Comparison of ENCODE assay signal across 9 cellular contexts in genomic region chr12:57101892-57102695, GRCh38. TPM values are rescaled to one million over a fixed set of nuclear protein-coding genes. Genes with fewer than 3 reads are reported as not detected.
A peak's percentile ranks its signal among the peaks of the same experiment; 100 is the strongest.
DNase-seq lines count a peak whose midpoint lies in the region; ATAC-seq, FAIRE-seq and TF ChIP-seq lines count a peak whose summit lies in the region.
"Had no signal": no experiment of that assay in that cellular context is flagged by ENCODE, and none has a peak within 500 bp of the region (broad histone marks: within the 10 kb centered on the region; RNA-seq: fewer than 3 reads in every experiment).

No MANE protein-coding gene starts in this region.

- no peak overlapping the region for H4K8ac ChIP-seq in IMR-90 (ENCODE audit: low read depth in 2 of 2, low read length in 2 of 2)

- H3K9me1 ChIP-seq in IMR-90 (ENCODE audit: insufficient read depth, low read length): peaks cover 14% of the 10 kb centered on the region

- H3K9me3 Mint-ChIP-seq in CD4-positive, alpha-beta memory T cell: peaks cover 0 to 3% (median 0%) of the 10 kb centered on the region in 8 donors
- H3K9me3 Mint-ChIP-seq in naive B cell: no peaks in the 10 kb centered on the region

- H4K91ac ChIP-seq in IMR-90 (ENCODE audit: insufficient read depth, low read depth, low read length): no peak overlapping the region

- H3K27me3 ChIP-seq in CD4-positive, alpha-beta memory T cell (ENCODE audit: insufficient read depth, low read length): no peaks in the 10 kb centered on the region
- H3K27me3 ChIP-seq in IMR-90 (ENCODE audit: control insufficient read depth, insufficient read depth, low read length) (no peaks in the 10 kb centered on the region), GM12878 (replicated peaks in 1 of 2; ENCODE audit: control insufficient read depth in 2 of 2, insufficient read depth in 2 of 2, low read length in 1 of 2) (no peaks in the 10 kb centered on the region)

- H3K4me3 ChIP-seq in CD4-positive, alpha-beta memory T cell (ENCODE audit: low read length in 2 of 2): no peak overlapping the region
- H3K4me3 ChIP-seq in IMR-90 (ENCODE audit: insufficient read depth, low read depth, low read length) (no peak overlapping the region), GM12878 (no peak overlapping the region)

- no peak overlapping the region for H2AK5ac ChIP-seq in IMR-90 (ENCODE audit: low read depth, low read length)

- H3K9me3 ChIP-seq in CD4-positive, alpha-beta memory T cell (ENCODE audit: control insufficient read depth in 1 of 2, low read length in 2 of 2): no peaks in the 10 kb centered on the region
- H3K9me3 ChIP-seq in IMR-90 (ENCODE audit: control insufficient read depth, insufficient read depth, low read length) (no peaks in the 10 kb centered on the region), GM12878 (replicated peaks; ENCODE audit: control insufficient read depth, insufficient read depth, low read length) (no peaks in the 10 kb centered on the region)

- peaks cover 43 to 79% of the 10 kb centered on the region in 2 donors for H3K36me3 Mint-ChIP-seq in CD4-positive, alpha-beta memory T cell
- H3K36me3 Mint-ChIP-seq in naive B cell: peaks cover 0 to 28% of the 10 kb centered on the region in 2 donors

- H2AK9ac ChIP-seq in IMR-90 (replicated peaks; ENCODE audit: low read depth, low read length, poor library complexity): peak overlapping the region; percentile 38

- dilution Hi-C loops in IMR-90 (cut with HindIII; ENCODE audit: low sequenced_read_pairs, unreplicated experiment): no loop called here

- no peak overlapping the region for H3K56ac ChIP-seq in IMR-90 (ENCODE audit: extremely low read depth, insufficient read depth, low read length)

- H2BK15ac ChIP-seq in IMR-90 (ENCODE audit: low read depth, low read length): no peak overlapping the region

- H3K36me3 ChIP-seq in CD4-positive, alpha-beta memory T cell (ENCODE audit: insufficient read depth, low read length): peaks cover 68% of the 10 kb centered on the region
- H3K36me3 ChIP-seq in IMR-90 (ENCODE audit: control insufficient read depth, insufficient read depth, low read length) (peaks cover 62% of the 10 kb centered on the region), GM12878 (ENCODE audit: control insufficient read depth in 2 of 2, insufficient read depth in 2 of 2, low read length in 1 of 2) (peaks cover 26 to 30% of the 10 kb centered on the region in 2 experiments)

- peaks cover 10% of the 10 kb centered on the region; the same call in 1 of the 2 replicates for H4K20me1 ChIP-seq in IMR-90 (ENCODE audit: insufficient read depth, low read length)
- H4K20me1 ChIP-seq in GM12878 (ENCODE audit: control insufficient read depth, insufficient read depth): no peaks in the 10 kb centered on the region

- no peak for DNase-seq in CD4-positive, alpha-beta memory T cell
- DNase-seq in IMR-90 (peak; percentile 52), GM12878 (ENCODE audit: low read depth, low spot score) (no peak), naive B cell (no peak), urothelium cell line (ENCODE audit: low spot score) (no peak)
- DNase-seq: NCI-H1694 treated with DMSO at 0.1 percent for 48 hours had no signal

- no peak overlapping the region for H2AFZ ChIP-seq in IMR-90 (replicated peaks; ENCODE audit: low read length, poor library complexity)
- H2AFZ ChIP-seq in GM12878 (ENCODE audit: control insufficient read depth, low read depth, low read length): no peak overlapping the region

- no peak overlapping the region for H3K4me3 Mint-ChIP-seq in CD4-positive, alpha-beta memory T cell
- H3K4me3 Mint-ChIP-seq in naive B cell: peak overlapping the region in 2 of 8 donors; percentile 25 to 60

- H3K27ac Mint-ChIP-seq in CD4-positive, alpha-beta memory T cell: peak overlapping the region in 6 of 7 donors; percentile 43 to 66 (median 56)
- peak overlapping the region in 5 of 6 donors; percentile 14 to 86 (median 60) for H3K27ac Mint-ChIP-seq in naive B cell

- CTCF ChIA-PET in CD4-positive, alpha-beta memory T cell (lab: Charles Lee; ENCODE audit: partially characterized antibody): interaction anchor here (0.8 kb wide), 1 partner anchor 33 kb away, joined by 3 read pairs; no protein-coding TSS in a partner anchor
- CTCF ChIA-PET in IMR-90 (lab: Yijun Ruan, JAX): no interaction called here
- CTCF ChIA-PET in GM12878 (lab: Yijun Ruan, JAX): interaction anchor here (0.7 to 11.7 kb wide), 3 partner anchors 10 to 35 kb away, joined by 3 to 458 read pairs (median 4); no protein-coding TSS in a partner anchor

- peaks cover 9% of the 10 kb centered on the region for H3K4me1 ChIP-seq in CD4-positive, alpha-beta memory T cell (ENCODE audit: insufficient read depth, low read length)
- peaks cover 3% of the 10 kb centered on the region for H3K4me1 ChIP-seq in IMR-90 (ENCODE audit: control insufficient read depth, insufficient read depth, low read length)
- no peaks in the 10 kb centered on the region; the same call in 1 of the 2 replicates for H3K4me1 ChIP-seq in GM12878 (ENCODE audit: control insufficient read depth, insufficient read depth, low read length)

- H3K27ac ChIP-seq in CD4-positive, alpha-beta memory T cell (ENCODE audit: low read depth, low read length): peak overlapping the region; percentile 8
- H3K27ac ChIP-seq in IMR-90 (ENCODE audit: insufficient read depth, low read length) (no peak overlapping the region), GM12878 (ENCODE audit: control insufficient read depth, insufficient read depth) (no peak overlapping the region)

- RAD21 ChIA-PET in GM12878 (lab: Charles Lee; ENCODE audit: unreplicated experiment): no interaction called here

- no peak overlapping the region for H2BK20ac ChIP-seq in IMR-90 (ENCODE audit: low read depth, low read length)

- no peak for FAIRE-seq in GM12878 (lab: Jason Lieb, UNC)
- no peak for FAIRE-seq in urothelium cell line (lab: Jason Lieb, UNC)

- no peak overlapping the region for H2BK5ac ChIP-seq in IMR-90 (ENCODE audit: low read depth, low read length, poor library complexity, severe bottlenecking)

- H3K14ac ChIP-seq in IMR-90 (replicated peaks; ENCODE audit: low read depth, low read length): no peak overlapping the region

- SMC1A ChIA-PET in GM12878 (lab: Charles Lee; ENCODE audit: uncharacterized antibody, unreplicated experiment): no interaction called here

- WGBS in IMR-90 (ENCODE audit: extremely low coverage in 2 of 2, insufficient read length in 1 of 2), 2 experiments: no CpG with 5 or more reads among the region's 15 CpGs
- 87% methylated on average over 15 of the region's 15 CpGs for WGBS in GM12878 (ENCODE audit: insufficient coverage, insufficient replicate concordance, low lambda C conversion rate, missing lambda C conversion rate)

- peak overlapping the region; percentile 36; the same call in 1 of the 2 replicates for H3K23ac ChIP-seq in IMR-90 (ENCODE audit: low read depth, low read length)

- ATAC-seq in IMR-90 (ENCODE audit: low read depth): peak; percentile 32; the same call in 1 of the 2 replicates
- ATAC-seq in GM12878: peak; percentile 7; the same call in 1 of the 3 replicates
- no peak for ATAC-seq in naive B cell (ENCODE audit: low read depth in 2 of 2)
- no peak for ATAC-seq in GM18502 (IDR thresholded peaks at IDR 0.05; ENCODE audit: poor library complexity, unreplicated experiment)
- no peak for ATAC-seq in HG02981 (IDR thresholded peaks at IDR 0.05; ENCODE audit: unreplicated experiment)
- ATAC-seq in HG03025 (IDR thresholded peaks at IDR 0.05; ENCODE audit: low FRiP score, unreplicated experiment): no peak

- H2BK120ac ChIP-seq in IMR-90 (ENCODE audit: low read depth, low read length): no peak overlapping the region

- TF ChIP-seq CTCF in IMR-90 (conservative IDR thresholded peaks at IDR 0.05; ENCODE audit: low read depth, low read length) (no peak; the same call in 1 of the 2 replicates), GM12878 (IDR thresholded peaks at IDR 0.05 in 2 of 3, conservative IDR thresholded peaks at IDR 0.05 in 1 of 3; ENCODE audit: control insufficient read depth in 2 of 3, extremely low read depth in 1 of 3, insufficient read depth in 1 of 3, low read depth in 3 of 3, low read length in 3 of 3) (no peak)

- no peak overlapping the region for H3K18ac ChIP-seq in IMR-90 (ENCODE audit: low read depth, low read length)

- TF ChIP-seq POLR2A in IMR-90 (IDR thresholded peaks at IDR 0.05; ENCODE audit: low read depth, low read length): no peak
- 0 out of 2 replicates have a peak, but pooled peaks have one; percentile 21 for TF ChIP-seq POLR2A in GM12878 (IDR thresholded peaks at IDR 0.05; ENCODE audit: low read depth, low read length)

- no peaks in the 10 kb centered on the region for H3K27me3 Mint-ChIP-seq in CD4-positive, alpha-beta memory T cell
- no peaks in the 10 kb centered on the region for H3K27me3 Mint-ChIP-seq in naive B cell

- H3K4me2 ChIP-seq in IMR-90 (ENCODE audit: low read depth, low read length) (no peak overlapping the region), GM12878 (ENCODE audit: control insufficient read depth, insufficient read depth) (no peak overlapping the region)

- H3K79me1 ChIP-seq in IMR-90 (ENCODE audit: low read depth in 1 of 2, low read length in 2 of 2): peaks cover 0 to 28% of the 10 kb centered on the region in 2 experiments; a peak in 3 of 4 replicates

- no TSS peak for BruUV-seq in IMR-90 (replicated peaks; lab: Mats Ljungman, UMichigan)
- BruUV-seq in GM12878 (replicated peaks; lab: Mats Ljungman, UMichigan): no TSS peak

- no peak overlapping the region for H3K9ac ChIP-seq in IMR-90 (ENCODE audit: low read depth, low read length)
- H3K9ac ChIP-seq in GM12878 (ENCODE audit: control insufficient read depth, insufficient read depth, low read length): no peak overlapping the region

- POLR2A ChIA-PET in CD4-positive, alpha-beta memory T cell (lab: Charles Lee; ENCODE audit: partially characterized antibody): interaction anchor here (0.6 to 17.6 kb wide), 6 partner anchors 6 to 947 kb away, joined by 3 to 622 read pairs (median 16); partner anchors contain the start of genes NAB2, NEMP1 and STAT6
- POLR2A ChIA-PET in IMR-90 (lab: Charles Lee; ENCODE audit: unreplicated experiment): no interaction called here
- POLR2A ChIA-PET in GM12878 (lab: Charles Lee): interaction anchor here (0.7 to 0.8 kb wide), 2 partner anchors 8 to 576 kb away, joined by 3 to 4 read pairs; no protein-coding TSS in a partner anchor

- in situ Hi-C loops in IMR-90 (cut with MboI; ENCODE audit: low sequenced_read_pairs) (no loop called here), GM12878 (cut with MboI) (no loop called here)

- no peak for TF ChIP-seq RAD21 in IMR-90 (IDR thresholded peaks at IDR 0.05; ENCODE audit: low read length)
- no peak for TF ChIP-seq RAD21 in GM12878 (IDR thresholded peaks at IDR 0.05; ENCODE audit: insufficient read depth, low read depth, low read length)

- intact Hi-C loops in CD4-positive, alpha-beta memory T cell (cut with micrococcal nuclease): no loop called here
- intact Hi-C loops in IMR-90 (cut with micrococcal nuclease): no loop called here
- intact Hi-C loops in GM12878 (cut with micrococcal nuclease; ENCODE audit: unreplicated experiment): no loop called here

- H3K79me2 ChIP-seq in GM12878 (ENCODE audit: control insufficient read depth, insufficient read depth, low read length): no peaks in the 10 kb centered on the region; the same call in 1 of the 2 replicates

- TF ChIP-seq EP300 in GM12878 (IDR thresholded peaks at IDR 0.05; ENCODE audit: borderline replicate concordance in 1 of 2, control insufficient read depth in 1 of 2, low read depth in 2 of 2, low read length in 2 of 2): no peak

- H3K4ac ChIP-seq in IMR-90 (ENCODE audit: low read depth, low read length): 0 out of 2 replicates have a peak overlapping the region, but pooled peaks have one; percentile 10

- H4K5ac ChIP-seq in IMR-90 (ENCODE audit: low read depth, low read length): no peak overlapping the region

- peaks cover 5 to 10% (median 6%) of the 10 kb centered on the region in 4 donors for H3K4me1 Mint-ChIP-seq in CD4-positive, alpha-beta memory T cell
- peaks cover 30 to 42% (median 41%) of the 10 kb centered on the region in 3 donors for H3K4me1 Mint-ChIP-seq in naive B cell

RNA-seq across cellular contexts. Expression of gene STAT6, which starts 9.1 kb away (rescaled TPM):
- 100 to 1,000 TPM; 399 to 424 TPM for total RNA-seq in CD4-positive, alpha-beta memory T cell
- polyA plus RNA-seq in CD4-positive, alpha-beta memory T cell: 10 to 100 TPM; 78.4 to 91.7 TPM
- total RNA-seq in IMR-90 (2012; rRNA removed): 38.9 and 43.4 TPM in 2 replicates
- 88.8 and 96.9 TPM in 2 replicates for polyA plus RNA-seq in IMR-90 (2012; rRNA removed)
- 44.8 and 69.4 TPM in 2 replicates for polyA plus RNA-seq in IMR-90 (2012; cell fraction: cytosol; rRNA removed)
- polyA plus RNA-seq in IMR-90 (2012; cell fraction: nucleus; rRNA removed; ENCODE audit: low replicate concordance): 334 and 370 TPM in 2 replicates
- total RNA-seq in GM12878 (2013; cell fraction: nucleolus; rRNA removed): 219 and 234 TPM in 2 replicates
- total RNA-seq in GM12878 (2014; rRNA removed): 100 and 101 TPM in 2 replicates
- 79.0 and 79.9 TPM in 2 replicates for total RNA-seq in GM12878 (2014; rRNA removed; fragmentation: Illumina TruSeq; extraction: Trizol)
- 146 and 163 TPM in 2 replicates for total RNA-seq in GM12878 (2021)
- polyA plus RNA-seq in GM12878 (2011; ENCODE audit: low read depth): 92.2 TPM
- polyA plus RNA-seq in GM12878 (2011; rRNA removed): 107 and 176 TPM in 2 replicates
- polyA plus RNA-seq in GM12878 (2011; cell fraction: cytosol; rRNA removed): 210 and 211 TPM in 2 replicates
- polyA plus RNA-seq in GM12878 (2011; cell fraction: nucleus; rRNA removed): 576 and 633 TPM in 2 replicates
- polyA plus RNA-seq in GM12878 (2012): 137 and 138 TPM in 2 replicates
- polyA plus RNA-seq in GM12878 (2014; fragmentation: Illumina TruSeq; extraction: Trizol): 161 and 168 TPM in 2 replicates
- 10 to 100 TPM; 14.2 to 17.3 TPM for polyA plus RNA-seq in GM12878 (2014; fragmentation: Nextera tagmentation; extraction: Ambion mirVana)
- polyA plus RNA-seq in GM12878 (2014; rRNA removed): 153 and 157 TPM in 2 replicates
- 10 to 100 TPM; 61.0 to 63.3 TPM for polyA plus RNA-seq in GM12878 (2016; fragmentation: Nextera tagmentation; extraction: Ambion mirVana)
- 146 and 216 TPM in 2 replicates for polyA minus RNA-seq in GM12878 (2011; rRNA and poly(A)+ RNA removed)
- polyA minus RNA-seq in GM12878 (2011; cell fraction: cytosol; rRNA and poly(A)+ RNA removed): 57.9 and 72.7 TPM in 2 replicates
- polyA minus RNA-seq in GM12878 (2011; cell fraction: nucleus; rRNA and poly(A)+ RNA removed): 75.9 and 146 TPM in 2 replicates
- polyA plus RNA-seq in naive B cell (ENCODE audit: low read depth in 6 of 6): 100 to 1,000 TPM in 5 of 6 donors, 10 to 100 TPM in 1; 88.2 to 172 (median 159) TPM

RNA-seq across cellular contexts. Expression of gene NAB2, which starts 13.2 kb away (rescaled TPM):
- total RNA-seq in CD4-positive, alpha-beta memory T cell: 10 to 100 TPM; 17.5 to 19.5 TPM
- 1 to 10 TPM in 1 of 2 donors, under 1 TPM in 1; 0.41 to 1.8 TPM for polyA plus RNA-seq in CD4-positive, alpha-beta memory T cell
- total RNA-seq in IMR-90 (2012; rRNA removed) (68.3 and 68.8 TPM in 2 replicates), GM12878 (2014; rRNA removed) (28.4 and 30.1 TPM in 2 replicates), GM12878 (2014; rRNA removed; fragmentation: Illumina TruSeq; extraction: Trizol) (13.0 and 13.6 TPM in 2 replicates), GM12878 (2021) (28.2 and 28.5 TPM in 2 replicates)
- polyA plus RNA-seq in IMR-90 (2012; rRNA removed) (65.1 and 65.2 TPM in 2 replicates), GM12878 (2011; rRNA removed) (25.2 and 35.2 TPM in 2 replicates), GM12878 (2014; fragmentation: Illumina TruSeq; extraction: Trizol) (7.9 and 17.0 TPM in 2 replicates), GM12878 (2014; fragmentation: Nextera tagmentation; extraction: Ambion mirVana) (1 to 10 TPM in 1 of 2 experiments, under 1 TPM in 1; 0.35 to 1.0 TPM), GM12878 (2014; rRNA removed) (28.0 and 28.6 TPM in 2 replicates), GM12878 (2016; fragmentation: Nextera tagmentation; extraction: Ambion mirVana) (1 to 10 TPM; 3.6 to 5.8 TPM), naive B cell (ENCODE audit: low read depth in 6 of 6) (1 to 10 TPM in 5 of 6 donors, under 1 TPM in 1; 0.54 to 2.6 (median 1.6) TPM)
- polyA plus RNA-seq in IMR-90 (2012; cell fraction: cytosol; rRNA removed): 52.2 and 62.3 TPM in 2 replicates
- 73.8 and 87.3 TPM in 2 replicates for polyA plus RNA-seq in IMR-90 (2012; cell fraction: nucleus; rRNA removed; ENCODE audit: low replicate concordance)
- total RNA-seq in GM12878 (2013; cell fraction: nucleolus; rRNA removed): 27.9 and 30.3 TPM in 2 replicates
- 5.3 TPM for polyA plus RNA-seq in GM12878 (2011; ENCODE audit: low read depth)
- 36.4 and 44.0 TPM in 2 replicates for polyA plus RNA-seq in GM12878 (2011; cell fraction: cytosol; rRNA removed)
- 69.8 and 77.5 TPM in 2 replicates for polyA plus RNA-seq in GM12878 (2011; cell fraction: nucleus; rRNA removed)
- 11.5 and 17.8 TPM in 2 replicates for polyA plus RNA-seq in GM12878 (2012)
- 21.1 and 40.5 TPM in 2 replicates for polyA minus RNA-seq in GM12878 (2011; rRNA and poly(A)+ RNA removed)
- 14.6 and 15.7 TPM in 2 replicates for polyA minus RNA-seq in GM12878 (2011; cell fraction: cytosol; rRNA and poly(A)+ RNA removed)
- 17.3 and 27.7 TPM in 2 replicates for polyA minus RNA-seq in GM12878 (2011; cell fraction: nucleus; rRNA and poly(A)+ RNA removed)

RNA-seq across cellular contexts. Expression of gene NEMP1, which starts 23.5 kb away (rescaled TPM):
- 10 to 100 TPM; 27.2 TPM for total RNA-seq in CD4-positive, alpha-beta memory T cell
- 1 to 10 TPM; 4.6 to 6.5 TPM for polyA plus RNA-seq in CD4-positive, alpha-beta memory T cell
- total RNA-seq in IMR-90 (2012; rRNA removed) (10.9 and 14.7 TPM in 2 replicates), GM12878 (2014; rRNA removed) (19.7 and 22.6 TPM in 2 replicates), GM12878 (2014; rRNA removed; fragmentation: Illumina TruSeq; extraction: Trizol) (17.7 and 19.7 TPM in 2 replicates), GM12878 (2021) (20.7 and 20.8 TPM in 2 replicates)
- polyA plus RNA-seq in IMR-90 (2012; rRNA removed) (7.2 and 8.9 TPM in 2 replicates), GM12878 (2011; rRNA removed) (45.9 and 61.7 TPM in 2 replicates), GM12878 (2014; fragmentation: Illumina TruSeq; extraction: Trizol) (24.9 and 30.5 TPM in 2 replicates), GM12878 (2014; fragmentation: Nextera tagmentation; extraction: Ambion mirVana) (1 to 10 TPM; 4.0 to 4.7 TPM), GM12878 (2014; rRNA removed) (17.8 and 20.6 TPM in 2 replicates), GM12878 (2016; fragmentation: Nextera tagmentation; extraction: Ambion mirVana) (10 to 100 TPM; 18.2 to 20.0 TPM), naive B cell (ENCODE audit: low read depth in 6 of 6) (1 to 10 TPM; 3.9 to 7.1 (median 5.9) TPM)
- polyA plus RNA-seq in IMR-90 (2012; cell fraction: cytosol; rRNA removed): 1.2 and 2.3 TPM in 2 replicates
- 3.6 and 28.5 TPM in 2 replicates for polyA plus RNA-seq in IMR-90 (2012; cell fraction: nucleus; rRNA removed; ENCODE audit: low replicate concordance)
- 79.0 and 86.0 TPM in 2 replicates for total RNA-seq in GM12878 (2013; cell fraction: nucleolus; rRNA removed)
- 7.4 TPM for polyA plus RNA-seq in GM12878 (2011; ENCODE audit: low read depth)
- 18.3 and 22.3 TPM in 2 replicates for polyA plus RNA-seq in GM12878 (2011; cell fraction: cytosol; rRNA removed)
- 60.1 and 76.7 TPM in 2 replicates for polyA plus RNA-seq in GM12878 (2011; cell fraction: nucleus; rRNA removed)
- 9.3 and 14.8 TPM in 2 replicates for polyA plus RNA-seq in GM12878 (2012)
- 26.2 and 32.9 TPM in 2 replicates for polyA minus RNA-seq in GM12878 (2011; rRNA and poly(A)+ RNA removed)
- 6.3 and 7.0 TPM in 2 replicates for polyA minus RNA-seq in GM12878 (2011; cell fraction: cytosol; rRNA and poly(A)+ RNA removed)
- polyA minus RNA-seq in GM12878 (2011; cell fraction: nucleus; rRNA and poly(A)+ RNA removed): 13.1 and 14.1 TPM in 2 replicates

RNA-seq across cellular contexts. Expression of gene LRP1, which starts 26.2 kb away (rescaled TPM):
- 10 to 100 TPM in 1 of 2 experiments, 1 to 10 TPM in 1; 9.7 to 11.6 TPM for total RNA-seq in CD4-positive, alpha-beta memory T cell
- polyA plus RNA-seq in CD4-positive, alpha-beta memory T cell: under 1 TPM in 1 of 2 donors, not detected in 1; 0.38 TPM
- total RNA-seq in IMR-90 (2012; rRNA removed) (73.1 and 75.5 TPM in 2 replicates), GM12878 (2014; rRNA removed) (under 0.01 and 0.05 TPM in 2 replicates), GM12878 (2014; rRNA removed; fragmentation: Illumina TruSeq; extraction: Trizol) (0.05 and 0.18 TPM in 2 replicates), GM12878 (2021) (0.93 and 1.1 TPM in 2 replicates)
- polyA plus RNA-seq in IMR-90 (2012; rRNA removed) (142 and 155 TPM in 2 replicates), GM12878 (2011; rRNA removed) (0.24 TPM in 2 replicates), GM12878 (2014; fragmentation: Illumina TruSeq; extraction: Trizol) (0.03 and 0.07 TPM in 2 replicates), GM12878 (2014; fragmentation: Nextera tagmentation; extraction: Ambion mirVana) (not detected), GM12878 (2014; rRNA removed) (0.09 and 0.29 TPM in 2 replicates), GM12878 (2016; fragmentation: Nextera tagmentation; extraction: Ambion mirVana) (under 1 TPM; 0.23 to 0.28 TPM), naive B cell (ENCODE audit: low read depth in 6 of 6) (under 1 TPM in 3 of 6 donors, not detected in 3; 0.04 to 0.55 (median 0.09) TPM)
- polyA plus RNA-seq in IMR-90 (2012; cell fraction: cytosol; rRNA removed): 119 and 250 TPM in 2 replicates
- polyA plus RNA-seq in IMR-90 (2012; cell fraction: nucleus; rRNA removed; ENCODE audit: low replicate concordance): 252 and 565 TPM in 2 replicates
- 6.0 and 6.8 TPM in 2 replicates for total RNA-seq in GM12878 (2013; cell fraction: nucleolus; rRNA removed)
- 0.51 TPM for polyA plus RNA-seq in GM12878 (2011; ENCODE audit: low read depth)
- 0.48 and 0.57 TPM in 2 replicates for polyA plus RNA-seq in GM12878 (2011; cell fraction: cytosol; rRNA removed)
- polyA plus RNA-seq in GM12878 (2011; cell fraction: nucleus; rRNA removed): 2.5 and 3.3 TPM in 2 replicates
- 1.2 and 1.4 TPM in 2 replicates for polyA plus RNA-seq in GM12878 (2012)
- 1.8 TPM in 2 replicates for polyA minus RNA-seq in GM12878 (2011; rRNA and poly(A)+ RNA removed)
- 2.2 and 3.1 TPM in 2 replicates for polyA minus RNA-seq in GM12878 (2011; cell fraction: cytosol; rRNA and poly(A)+ RNA removed)
- 1.6 and 3.1 TPM in 2 replicates for polyA minus RNA-seq in GM12878 (2011; cell fraction: nucleus; rRNA and poly(A)+ RNA removed)

RNA-seq across cellular contexts. Expression of gene LRP1-AS, which starts 45.3 kb away (rescaled TPM):
- total RNA-seq in CD4-positive, alpha-beta memory T cell: not detected
- polyA plus RNA-seq in CD4-positive, alpha-beta memory T cell: not detected
- not detected in 2 replicates for total RNA-seq in IMR-90 (2012; rRNA removed)
- polyA plus RNA-seq in IMR-90 (2012; rRNA removed): not detected in 2 replicates
- not detected in 2 replicates for polyA plus RNA-seq in IMR-90 (2012; cell fraction: cytosol; rRNA removed)
- polyA plus RNA-seq in IMR-90 (2012; cell fraction: nucleus; rRNA removed; ENCODE audit: low replicate concordance): not detected in 2 replicates
- not detected in 2 replicates for total RNA-seq in GM12878 (2013; cell fraction: nucleolus; rRNA removed)
- total RNA-seq in GM12878 (2014; rRNA removed): not detected in 2 replicates
- not detected in 2 replicates for total RNA-seq in GM12878 (2014; rRNA removed; fragmentation: Illumina TruSeq; extraction: Trizol)
- total RNA-seq in GM12878 (2021): not detected in 2 replicates
- polyA plus RNA-seq in GM12878 (2011; ENCODE audit: low read depth): not detected
- polyA plus RNA-seq in GM12878 (2011; rRNA removed): not detected in 2 replicates
- polyA plus RNA-seq in GM12878 (2011; cell fraction: cytosol; rRNA removed): not detected in 2 replicates
- polyA plus RNA-seq in GM12878 (2011; cell fraction: nucleus; rRNA removed): not detected in 2 replicates
- polyA plus RNA-seq in GM12878 (2012): not detected in 2 replicates
- not detected in 2 replicates for polyA plus RNA-seq in GM12878 (2014; fragmentation: Illumina TruSeq; extraction: Trizol)
- polyA plus RNA-seq in GM12878 (2014; fragmentation: Nextera tagmentation; extraction: Ambion mirVana): not detected
- polyA plus RNA-seq in GM12878 (2014; rRNA removed): not detected in 2 replicates
- polyA plus RNA-seq in GM12878 (2016; fragmentation: Nextera tagmentation; extraction: Ambion mirVana): not detected
- not detected in 2 replicates for polyA minus RNA-seq in GM12878 (2011; rRNA and poly(A)+ RNA removed)
- polyA minus RNA-seq in GM12878 (2011; cell fraction: cytosol; rRNA and poly(A)+ RNA removed): not detected in 2 replicates
- polyA minus RNA-seq in GM12878 (2011; cell fraction: nucleus; rRNA and poly(A)+ RNA removed): not detected in 2 replicates
- polyA plus RNA-seq in naive B cell (ENCODE audit: low read depth in 6 of 6): not detected

Comparison
In these comparisons a context has a peak if more than half of its experiments do, and no peak if none do; other contexts are left out.
1. ATAC-seq: peak in IMR-90 (single experiment) and GM12878 (single experiment); none in naive B cell (0 of 2), GM18502 (single experiment), HG02981 (single experiment) and HG03025 (single experiment).